In genomic region chr16:89475144-89475543, GRCh38 we compare ENCODE assay signal across 17 cellular contexts. TPM values are rescaled to one million over a fixed set of nuclear protein-coding genes. Genes with fewer than 3 reads are reported as not detected.
DNase-seq lines count a peak whose midpoint lies in the region; ATAC-seq, FAIRE-seq and TF ChIP-seq lines count a peak whose summit lies in the region.
"Had no signal": no experiment of that assay in that cellular context is flagged by ENCODE, and none has a peak within 500 bp of the region (broad histone marks: within the 10 kb centered on the region; RNA-seq: fewer than 3 reads in every experiment).

No MANE protein-coding gene starts in this region.

- H2AFZ ChIP-seq in GM23248: no peak overlapping the region

- H3K9ac ChIP-seq in BLaER1: no peak overlapping the region
- H3K9ac ChIP-seq in GM23248: no peak overlapping the region

- H4K20me1 ChIP-seq in BLaER1 (peaks cover 100% of the 10 kb centered on the region), GM23248 (ENCODE audit: insufficient read depth) (peaks cover 82% of the 10 kb centered on the region)

- H3K79me2 ChIP-seq in GM23248 (ENCODE audit: insufficient read depth): peaks cover 100% of the 10 kb centered on the region

- H3K36me3 ChIP-seq in BLaER1 (peaks cover 40% of the 10 kb centered on the region), GM23248 (ENCODE audit: low read depth) (no peaks in the 10 kb centered on the region)
- H3K36me3 ChIP-seq: BE2C had no signal

- peaks cover 19% of the 10 kb centered on the region for H3K36me3 Mint-ChIP-seq in activated naive CD8-positive, alpha-beta T cell treated with anti-CD3 and anti-CD28 coated beads, Interleukin-2, amount 50 U/mL, for 24 hours (ENCODE audit: low read depth)
- H3K36me3 Mint-ChIP-seq in immature natural killer cell: peaks cover 0 to 4% (median 3%) of the 10 kb centered on the region in 3 donors
- H3K36me3 Mint-ChIP-seq in stimulated activated memory B cell treated with anti-CD40 and anti-IgM and Interleukin-4, amounts not matched to agents 10 μg/mL and 1 μg/mL and 100 μg/mL, for 72 hours: peaks cover 23% of the 10 kb centered on the region

- peak overlapping the region; percentile 34 for H3K27ac Mint-ChIP-seq in activated naive CD8-positive, alpha-beta T cell treated with anti-CD3 and anti-CD28 coated beads, Interleukin-2, amount 50 U/mL, for 24 hours
- no peak overlapping the region for H3K27ac Mint-ChIP-seq in immature natural killer cell
- no peak overlapping the region for H3K27ac Mint-ChIP-seq in stimulated activated memory B cell treated with anti-CD40 and anti-IgM and Interleukin-4, amounts not matched to agents 10 μg/mL and 1 μg/mL and 100 μg/mL, for 72 hours

- H3K4me3 ChIP-seq in BLaER1: no peak overlapping the region
- H3K4me3 ChIP-seq in GM23248: no peak overlapping the region
- H3K4me3 ChIP-seq: psoas muscle had no signal

- H3K27ac ChIP-seq in BLaER1: no peak overlapping the region
- H3K27ac ChIP-seq in GM23248: peak overlapping the region; percentile 10; the same call in 1 of the 2 replicates
- H3K27ac ChIP-seq: psoas muscle had no signal

- no peak for TF ChIP-seq CTCF in GM10266 (IDR thresholded peaks at IDR 0.05; ENCODE audit: control insufficient read depth, insufficient read depth, low read depth, missing control alignments)

- peaks cover 24% of the 10 kb centered on the region for H3F3A ChIP-seq in GM23248 (ENCODE audit: insufficient read depth)

- WGBS in GM23248 (ENCODE audit: low coverage in 1 of 2, low lambda C conversion rate in 2 of 2, missing lambda C conversion rate in 2 of 2), 2 experiments: 68 to 72% methylated on average over 5 of the region's 5 CpGs

- H3K27me3 ChIP-seq in BLaER1 (no peaks in the 10 kb centered on the region), GM23248 (replicated peaks; ENCODE audit: insufficient read depth) (no peaks in the 10 kb centered on the region)
- H3K27me3 ChIP-seq: BE2C had no signal

- no peaks in the 10 kb centered on the region for H3K27me3 Mint-ChIP-seq in activated naive CD8-positive, alpha-beta T cell treated with anti-CD3 and anti-CD28 coated beads, Interleukin-2, amount 50 U/mL, for 24 hours
- peaks cover 16 to 39% (median 28%) of the 10 kb centered on the region in 3 donors for H3K27me3 Mint-ChIP-seq in immature natural killer cell (ENCODE audit: low read depth in 3 of 3)
- no peaks in the 10 kb centered on the region for H3K27me3 Mint-ChIP-seq in stimulated activated memory B cell treated with anti-CD40 and anti-IgM and Interleukin-4, amounts not matched to agents 10 μg/mL and 1 μg/mL and 100 μg/mL, for 72 hours
- H3K27me3 Mint-ChIP-seq: dendritic cell treated with granulocyte-macrophage colony-stimulating factor and Interleukin-4, amounts not matched to agents 40 ng/mL and 50 ng/mL, for 4 days had no signal

- H3K9me3 Mint-ChIP-seq in activated naive CD8-positive, alpha-beta T cell treated with anti-CD3 and anti-CD28 coated beads, Interleukin-2, amount 50 U/mL, for 24 hours: no peaks in the 10 kb centered on the region
- peaks cover 0 to 1% (median 0%) of the 10 kb centered on the region in 6 donors for H3K9me3 Mint-ChIP-seq in immature natural killer cell
- H3K9me3 Mint-ChIP-seq in stimulated activated memory B cell treated with anti-CD40 and anti-IgM and Interleukin-4, amounts not matched to agents 10 μg/mL and 1 μg/mL and 100 μg/mL, for 72 hours: no peaks in the 10 kb centered on the region
- H3K9me3 Mint-ChIP-seq: dendritic cell treated with granulocyte-macrophage colony-stimulating factor and Interleukin-4, amounts not matched to agents 40 ng/mL and 50 ng/mL, for 4 days had no signal

- in situ Hi-C loops in GM23248 (cut with MboI): no loop called here

- H3K9me3 ChIP-seq in BLaER1 (peaks cover 4% of the 10 kb centered on the region; the same call in 1 of the 2 replicates), GM23248 (ENCODE audit: low read depth) (no peaks in the 10 kb centered on the region)
- H3K9me3 ChIP-seq: BE2C, psoas muscle had no signal

- H3K9me2 ChIP-seq in GM23248 (ENCODE audit: insufficient read depth): no peaks in the 10 kb centered on the region

- FAIRE-seq in frontal cortex (lab: Jason Lieb, UNC): no peak

- peaks cover 88% of the 10 kb centered on the region for H3K4me1 Mint-ChIP-seq in activated naive CD8-positive, alpha-beta T cell treated with anti-CD3 and anti-CD28 coated beads, Interleukin-2, amount 50 U/mL, for 24 hours
- peaks cover 91 to 94% of the 10 kb centered on the region in 2 donors for H3K4me1 Mint-ChIP-seq in immature natural killer cell
- H3K4me1 Mint-ChIP-seq in stimulated activated memory B cell treated with anti-CD40 and anti-IgM and Interleukin-4, amounts not matched to agents 10 μg/mL and 1 μg/mL and 100 μg/mL, for 72 hours: peaks cover 87% of the 10 kb centered on the region

- no peak for DNase-seq in GM23248
- DNase-seq in activated naive CD8-positive, alpha-beta T cell treated with anti-CD3 and anti-CD28 coated beads, Interleukin-2, amount 50 U/mL, for 24 hours: no peak
- DNase-seq in immature natural killer cell: no peak
- no peak for DNase-seq in GM10266 (ENCODE audit: extremely low spot score)
- no peak for DNase-seq in NOMO-1 (lab: John Stamatoyannopoulos, UW; ENCODE audit: unreplicated experiment in 2 of 2)
- DNase-seq in frontal cortex (ENCODE audit: low spot score in 2 of 2): no peak
- DNase-seq: activated gamma-delta T cell, BE2C, DMS79, NCI-H1694, NCI-H526 treated with DMSO at 0.1 percent for 48 hours, PC-3 had no signal

- H3K4me2 ChIP-seq in BLaER1: peak overlapping the region; percentile 52; the same call in 1 of the 2 replicates
- H3K4me2 ChIP-seq in GM23248 (ENCODE audit: unreplicated experiment): no peak overlapping the region

- H3K4me1 ChIP-seq in BLaER1: peaks cover 95% of the 10 kb centered on the region
- peaks cover 64% of the 10 kb centered on the region for H3K4me1 ChIP-seq in GM23248 (ENCODE audit: insufficient read depth)

- no peak for ATAC-seq in activated naive CD8-positive, alpha-beta T cell treated with anti-CD3 and anti-CD28 coated beads, Interleukin-2, amount 50 U/mL, for 24 hours
- ATAC-seq in stimulated activated memory B cell treated with anti-CD40 and anti-IgM and Interleukin-4, amounts not matched to agents 10 μg/mL and 1 μg/mL and 100 μg/mL, for 72 hours: no peak
- ATAC-seq: left lobe of liver, PC-3, psoas muscle had no signal

- H3K4me3 Mint-ChIP-seq in activated naive CD8-positive, alpha-beta T cell treated with anti-CD3 and anti-CD28 coated beads, Interleukin-2, amount 50 U/mL, for 24 hours: no peak overlapping the region
- H3K4me3 Mint-ChIP-seq in immature natural killer cell: peak overlapping the region in 3 of 5 donors; percentile 4 to 79 (median 45)
- H3K4me3 Mint-ChIP-seq in stimulated activated memory B cell treated with anti-CD40 and anti-IgM and Interleukin-4, amounts not matched to agents 10 μg/mL and 1 μg/mL and 100 μg/mL, for 72 hours: no peak overlapping the region
- H3K4me3 Mint-ChIP-seq: dendritic cell treated with granulocyte-macrophage colony-stimulating factor and Interleukin-4, amounts not matched to agents 40 ng/mL and 50 ng/mL, for 4 days had no signal

RNA-seq across cellular contexts. Expression of gene ANKRD11, which starts 15.2 kb away (rescaled TPM):
- 83.8 and 84.7 TPM in 2 replicates for total RNA-seq in GM23248 (2014; rRNA removed; shearing (Covaris generic))
- 34.7 and 39.3 TPM in 2 replicates for polyA plus RNA-seq in GM23248 (2016; fragmentation: Nextera tagmentation; extraction: Ambion mirVana)
- 10 to 100 TPM in 1 of 3 donors, 1 to 10 TPM in 2; 3.7 to 14.3 (median 8.5) TPM for polyA plus RNA-seq in immature natural killer cell
- total RNA-seq in frontal cortex: 27.7 TPM

RNA-seq across cellular contexts. Expression of gene SPG7, which starts 33.1 kb away (rescaled TPM):
- 155 and 215 TPM in 2 replicates for total RNA-seq in GM23248 (2014; rRNA removed; shearing (Covaris generic))
- polyA plus RNA-seq in GM23248 (2016; fragmentation: Nextera tagmentation; extraction: Ambion mirVana) (47.5 and 53.9 TPM in 2 replicates), immature natural killer cell (10 to 100 TPM; 39.7 to 48.4 (median 41.0) TPM)
- 84.8 TPM for total RNA-seq in frontal cortex

Comparison
In these comparisons a context has a peak if more than half of its experiments do, and no peak if none do; other contexts are left out.
1. H3K4me3 Mint-ChIP-seq: peak in immature natural killer cell (3 of 5); none in activated naive CD8-positive, alpha-beta T cell treated with anti-CD3 and anti-CD28 coated beads, Interleukin-2, amount 50 U/mL, for 24 hours (single experiment) and stimulated activated memory B cell treated with anti-CD40 and anti-IgM and Interleukin-4, amounts not matched to agents 10 μg/mL and 1 μg/mL and 100 μg/mL, for 72 hours (single experiment).